ENCODE assay signal across 3 cellular contexts in the genomic region with DNA sequence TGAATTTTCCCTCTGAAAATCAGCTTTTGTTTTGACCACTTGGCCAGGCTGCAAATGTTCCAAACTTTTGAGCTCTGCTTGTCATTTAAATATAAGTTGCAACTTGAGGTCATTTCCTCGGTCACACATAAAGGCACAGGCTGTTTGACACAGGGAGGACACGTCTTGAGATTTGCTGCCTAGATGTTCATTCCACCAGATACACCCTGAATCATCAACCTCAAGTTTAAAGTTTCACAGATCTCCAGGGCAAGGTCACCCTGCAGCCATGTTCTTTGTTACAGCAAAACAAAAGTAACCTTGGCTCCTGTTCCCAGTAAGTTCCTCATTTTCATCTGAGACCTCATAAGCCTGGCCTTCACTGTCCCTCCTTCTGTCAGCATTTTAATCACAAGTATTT. TPM values are rescaled to one million over a fixed set of nuclear protein-coding genes. Genes with fewer than 3 reads are reported as not detected.
"Had no signal": no experiment of that assay in that cellular context is flagged by ENCODE, and none has a peak within 500 bp of the region (broad histone marks: within the 10 kb centered on the region; RNA-seq: fewer than 3 reads in every experiment).

No MANE protein-coding gene starts in this region.

RNA-seq across cellular contexts. Expression of gene ANKRD18A, which starts 59.3 kb away (rescaled TPM):
- total RNA-seq: gastrocnemius medialis, mesenteric fat pad, smooth muscle cell had no signal
- polyA plus RNA-seq: smooth muscle cell had no signal
